Comparison of ENCODE assay signal across 1 cellular context in genomic region chr1:42743302-42744029, GRCh38.
TF ChIP-seq lines count a peak whose summit lies in the region.

No MANE protein-coding gene starts in this region.

TF ChIP-seq in GM23338, 12 proteins besides CTCF, POLR2A, EP300 and RAD21 (continued from another document):
- TF ChIP-seq REST (IDR thresholded peaks at IDR 0.05; ENCODE audit: unreplicated experiment): no peak
- TF ChIP-seq EZH2phosphoT487 (IDR thresholded peaks at IDR 0.05; ENCODE audit: unreplicated experiment): no peak
- no peak for TF ChIP-seq ETS1 (IDR thresholded peaks at IDR 0.05)
- no peak for TF ChIP-seq JUNB (IDR thresholded peaks at IDR 0.05; ENCODE audit: unreplicated experiment)
- no peak for TF ChIP-seq NANOG (IDR thresholded peaks at IDR 0.05; ENCODE audit: borderline replicate concordance)
- TF ChIP-seq ZNF331 (CRISPR knock-in tag; IDR thresholded peaks at IDR 0.05; ENCODE audit: low read depth): no peak
- no peak for TF ChIP-seq POLR2AphosphoS5 (IDR thresholded peaks at IDR 0.05; ENCODE audit: low read depth)
- TF ChIP-seq EZH2 (IDR thresholded peaks at IDR 0.05; ENCODE audit: low read depth, unreplicated experiment): no peak
- TF ChIP-seq CREB1 (CRISPR knock-in tag; IDR thresholded peaks at IDR 0.05; ENCODE audit: low read depth): no peak
- no peak for TF ChIP-seq ZNF114 (CRISPR knock-in tag; IDR thresholded peaks at IDR 0.05)
